In genomic region chrX:129982300-129983246, GRCh38 we compare ENCODE assay signal across 1 cellular context.
TF ChIP-seq lines count a peak whose summit lies in the region.

BCORL1 (plus strand) TSS chrX:129982635; CDS start chrX:130005232, 22,597 bp downstream.

TF ChIP-seq in H1, 55 proteins besides CTCF, POLR2A, EP300 and RAD21:
- no peak for TF ChIP-seq NRF1 (IDR thresholded peaks at IDR 0.05; ENCODE audit: low read depth, low read length)
- TF ChIP-seq JUND (IDR thresholded peaks at IDR 0.05; ENCODE audit: low read length) = no peak
- TF ChIP-seq ZNF274 (IDR thresholded peaks at IDR 0.05; ENCODE audit: borderline replicate concordance, extremely low read depth, low read length) = no peak
- no peak for TF ChIP-seq CHD2 (IDR thresholded peaks at IDR 0.05; ENCODE audit: low read length)
- no peak for TF ChIP-seq GABPA (IDR thresholded peaks at IDR 0.05; ENCODE audit: borderline replicate concordance, insufficient read depth, low read length)
- TF ChIP-seq HDAC2 (IDR thresholded peaks at IDR 0.05; ENCODE audit: borderline replicate concordance in 1 of 2, low read depth in 2 of 2, low read length in 2 of 2) = no peak
- no peak for TF ChIP-seq SP4 (IDR thresholded peaks at IDR 0.05; ENCODE audit: low read length)
- TF ChIP-seq CEBPB (IDR thresholded peaks at IDR 0.05; ENCODE audit: low read depth, low read length) = no peak
- TF ChIP-seq BRCA1 (IDR thresholded peaks at IDR 0.05; ENCODE audit: low read depth, low read length) = no peak
- TF ChIP-seq SUZ12 (IDR thresholded peaks at IDR 0.05; ENCODE audit: low read length) = no peak
- no peak for TF ChIP-seq JUN (IDR thresholded peaks at IDR 0.05; ENCODE audit: low read depth, low read length)
- TF ChIP-seq BACH1 (IDR thresholded peaks at IDR 0.05; ENCODE audit: low read length) = 0 out of 2 replicates have a peak, but pooled peaks have one; percentile 39
- no peak for TF ChIP-seq SP2 (IDR thresholded peaks at IDR 0.05; ENCODE audit: low read length)
- no peak for TF ChIP-seq EZH2 (IDR thresholded peaks at IDR 0.05; ENCODE audit: low read depth, low read length, severe bottlenecking)
- TF ChIP-seq YY1 (IDR thresholded peaks at IDR 0.05; ENCODE audit: low read depth, low read length) = 0 out of 2 replicates have a peak, but pooled peaks have one; percentile 14
- no peak for TF ChIP-seq USF2 (IDR thresholded peaks at IDR 0.05; ENCODE audit: low read length)
- no peak for TF ChIP-seq MAFK (IDR thresholded peaks at IDR 0.05; ENCODE audit: low read depth, low read length)
- TF ChIP-seq SRF (IDR thresholded peaks at IDR 0.05; ENCODE audit: low read depth, low read length) = no peak
- TF ChIP-seq CREB1 (IDR thresholded peaks at IDR 0.05) = peak; percentile 63
- TF ChIP-seq TBP (IDR thresholded peaks at IDR 0.05; ENCODE audit: low read depth, low read length) = peak; percentile 70; the same call in 1 of the 2 replicates
- TF ChIP-seq CHD7 (IDR thresholded peaks at IDR 0.05; ENCODE audit: insufficient replicate concordance, low read length) = no peak
- no peak for TF ChIP-seq CBX8 (IDR thresholded peaks at IDR 0.05; ENCODE audit: borderline replicate concordance, low read depth, low read length)
- no peak for TF ChIP-seq KDM4A (IDR thresholded peaks at IDR 0.05; ENCODE audit: low read depth, low read length, severe bottlenecking)
- TF ChIP-seq MAX (IDR thresholded peaks at IDR 0.05) = 0 out of 2 replicates have a peak, but pooled peaks have one; percentile 13
- no peak for TF ChIP-seq ASH2L (IDR thresholded peaks at IDR 0.05; ENCODE audit: low read length)
- no peak for TF ChIP-seq RNF2 (IDR thresholded peaks at IDR 0.05; ENCODE audit: borderline replicate concordance, low read depth, low read length, missing control alignments, poor library complexity, severe bottlenecking)
- TF ChIP-seq RFX5 (IDR thresholded peaks at IDR 0.05; ENCODE audit: borderline replicate concordance, low read depth, low read length) = no peak
- no peak; a peak in 1 of 4 replicates for TF ChIP-seq SIN3A (conservative IDR thresholded peaks at IDR 0.05 in 1 of 2, IDR thresholded peaks at IDR 0.05 in 1 of 2; ENCODE audit: low read depth in 1 of 2, low read length in 2 of 2)
- TF ChIP-seq TAF1 (IDR thresholded peaks at IDR 0.05; ENCODE audit: low read depth, low read length) = peak; percentile 79
- no peak for TF ChIP-seq POU5F1 (IDR thresholded peaks at IDR 0.05; ENCODE audit: low read depth, low read length)
- no peak for TF ChIP-seq CHD1 (IDR thresholded peaks at IDR 0.05; ENCODE audit: low read depth, low read length)
- TF ChIP-seq SIX5 (IDR thresholded peaks at IDR 0.05; ENCODE audit: low read depth, low read length) = peak; percentile 57
- no peak for TF ChIP-seq NANOG (IDR thresholded peaks at IDR 0.05; ENCODE audit: insufficient read depth, low read depth, low read length, poor library complexity, severe bottlenecking)
- no peak for TF ChIP-seq SIRT6 (IDR thresholded peaks at IDR 0.05; ENCODE audit: low read length)
- TF ChIP-seq ATF3 (IDR thresholded peaks at IDR 0.05; ENCODE audit: insufficient read depth, low read depth, low read length) = no peak
- no peak for TF ChIP-seq RXRA (IDR thresholded peaks at IDR 0.05; ENCODE audit: insufficient read depth, low read depth, low read length)
- peak; percentile 72; the same call in 1 of the 2 replicates for TF ChIP-seq EGR1 (IDR thresholded peaks at IDR 0.05; ENCODE audit: borderline replicate concordance, low read depth, low read length)
- TF ChIP-seq POLR2AphosphoS5 (IDR thresholded peaks at IDR 0.05; ENCODE audit: low read depth, low read length) = peak; percentile 54; the same call in 1 of the 2 replicates
